In genomic region chr18:55629136-55629535, GRCh38 we compare ENCODE assay signal across 28 cellular contexts.
"Had no signal": no experiment of that assay in that cellular context is flagged by ENCODE, and none has a peak within 500 bp of the region (broad histone marks: within the 10 kb centered on the region; RNA-seq: fewer than 3 reads in every experiment).

No MANE protein-coding gene starts in this region.

- H3K4me3 ChIP-seq: neural progenitor cell, ovary, psoas muscle, right lobe of liver, sigmoid colon, stomach, thoracic aorta, thyroid gland, tibial nerve, upper lobe of left lung, vagina had no signal

- H3K36me3 Mint-ChIP-seq: neural progenitor cell; stimulated activated effector memory CD8-positive, alpha-beta T cell treated with anti-CD3 and anti-CD28 coated beads, Interleukin-12 subunit alpha, Interleukin-12 subunit beta, amount 100 ng/mL, for 72 hours; stimulated activated naive B cell treated with anti-CD40 and anti-IgM and Interleukin-4, amounts not matched to agents 10 μg/mL and 1 μg/mL and 100 μg/mL, for 72 hours had no signal

- H3K9ac ChIP-seq: neural progenitor cell, parathyroid adenoma had no signal

- H3K27me3 ChIP-seq: neural progenitor cell, ovary, right lobe of liver, sigmoid colon, stomach, thyroid gland, tibial nerve, upper lobe of left lung, vagina had no signal

- H3K79me2 ChIP-seq: parathyroid adenoma had no signal

- H2AFZ ChIP-seq: neural progenitor cell, parathyroid adenoma had no signal

- DNase-seq: occipital lobe; ovary; posterior cingulate gyrus; psoas muscle; right cardiac atrium; right lobe of liver; sigmoid colon; small intestine; stimulated activated CD4-positive, alpha-beta T cell treated with anti-CD3 and anti-CD28 coated beads, Interleukin-15, amount 100 ng/mL, for 24 hours; stimulated activated CD4-positive, alpha-beta T cell treated with anti-CD3 and anti-CD28 coated beads, Interleukin-2, amount 100 ng/mL, for 24 hours; stimulated activated CD4-positive, alpha-beta T cell treated with anti-CD3 and anti-CD28 coated beads, Interleukin-2, amount 100 ng/mL, for 48 hours; stimulated activated CD4-positive, alpha-beta T cell treated with anti-CD3 and anti-CD28 coated beads, Interleukin-4, amount 100 ng/mL, for 24 hours; stimulated activated naive B cell treated with anti-CD40 and anti-IgM and Interleukin-4, amounts not matched to agents 10 μg/mL and 1 μg/mL and 100 μg/mL, for 72 hours; stimulated activated naive CD4-positive, alpha-beta T cell treated with Interleukin-2 at 50 U/mL for 16 hours; stomach; thyroid gland; trophoblast cell; upper lobe of left lung had no signal

- H3K4me2 ChIP-seq: neural progenitor cell had no signal

- H3K4me1 ChIP-seq: neural progenitor cell, parathyroid adenoma, psoas muscle, right lobe of liver, sigmoid colon, stomach, thyroid gland, tibial nerve, upper lobe of left lung had no signal

- ATAC-seq: psoas muscle; right cardiac atrium; right lobe of liver; stimulated activated effector memory CD8-positive, alpha-beta T cell treated with anti-CD3 and anti-CD28 coated beads, Interleukin-12 subunit alpha, Interleukin-12 subunit beta, amount 100 ng/mL, for 72 hours; stimulated activated naive B cell treated with anti-CD40 and anti-IgM and Interleukin-4, amounts not matched to agents 10 μg/mL and 1 μg/mL and 100 μg/mL, for 72 hours had no signal

- H3K27ac Mint-ChIP-seq: nephron; neural progenitor cell; progenitor cell of endocrine pancreas; stimulated activated effector memory CD8-positive, alpha-beta T cell treated with anti-CD3 and anti-CD28 coated beads, Interleukin-12 subunit alpha, Interleukin-12 subunit beta, amount 100 ng/mL, for 72 hours; stimulated activated naive B cell treated with anti-CD40 and anti-IgM and Interleukin-4, amounts not matched to agents 10 μg/mL and 1 μg/mL and 100 μg/mL, for 72 hours; stimulated activated naive CD8-positive, alpha-beta T cell treated with anti-CD3 and anti-CD28 coated beads, Interleukin-15, Interleukin-2, amounts not matched to agents 100 ng/mL and 50 ng/mL, for 24 hours had no signal

- FAIRE-seq: small intestine, urothelium cell line had no signal

- H3K4me3 Mint-ChIP-seq: nephron; neural progenitor cell; stimulated activated effector memory CD8-positive, alpha-beta T cell treated with anti-CD3 and anti-CD28 coated beads, Interleukin-12 subunit alpha, Interleukin-12 subunit beta, amount 100 ng/mL, for 72 hours; stimulated activated naive B cell treated with anti-CD40 and anti-IgM and Interleukin-4, amounts not matched to agents 10 μg/mL and 1 μg/mL and 100 μg/mL, for 72 hours; stimulated activated naive CD8-positive, alpha-beta T cell treated with anti-CD3 and anti-CD28 coated beads, Interleukin-15, Interleukin-2, amounts not matched to agents 100 ng/mL and 50 ng/mL, for 24 hours had no signal

- H3K27ac ChIP-seq: neural progenitor cell, ovary, parathyroid adenoma, psoas muscle, right lobe of liver, sigmoid colon, stomach, thoracic aorta, thyroid gland, tibial nerve, upper lobe of left lung, vagina had no signal

- H3K9me3 ChIP-seq: ovary, psoas muscle, right lobe of liver, sigmoid colon, stomach, thoracic aorta, thyroid gland, tibial nerve, upper lobe of left lung, vagina had no signal

- H3K36me3 ChIP-seq: neural progenitor cell, ovary, right lobe of liver, sigmoid colon, stomach, thoracic aorta, thyroid gland, tibial nerve, upper lobe of left lung, vagina had no signal

- H3K27me3 Mint-ChIP-seq: stimulated activated naive B cell treated with anti-CD40 and anti-IgM and Interleukin-4, amounts not matched to agents 10 μg/mL and 1 μg/mL and 100 μg/mL, for 72 hours had no signal

- H3K4me1 Mint-ChIP-seq: nephron; neural progenitor cell; stimulated activated effector memory CD8-positive, alpha-beta T cell treated with anti-CD3 and anti-CD28 coated beads, Interleukin-12 subunit alpha, Interleukin-12 subunit beta, amount 100 ng/mL, for 72 hours; stimulated activated naive B cell treated with anti-CD40 and anti-IgM and Interleukin-4, amounts not matched to agents 10 μg/mL and 1 μg/mL and 100 μg/mL, for 72 hours had no signal

- H3K9me3 Mint-ChIP-seq: nephron; neural progenitor cell; stimulated activated effector memory CD8-positive, alpha-beta T cell treated with anti-CD3 and anti-CD28 coated beads, Interleukin-12 subunit alpha, Interleukin-12 subunit beta, amount 100 ng/mL, for 72 hours; stimulated activated naive B cell treated with anti-CD40 and anti-IgM and Interleukin-4, amounts not matched to agents 10 μg/mL and 1 μg/mL and 100 μg/mL, for 72 hours; stimulated activated naive CD8-positive, alpha-beta T cell treated with anti-CD3 and anti-CD28 coated beads, Interleukin-15, Interleukin-2, amounts not matched to agents 100 ng/mL and 50 ng/mL, for 24 hours had no signal
